In the genomic region with DNA sequence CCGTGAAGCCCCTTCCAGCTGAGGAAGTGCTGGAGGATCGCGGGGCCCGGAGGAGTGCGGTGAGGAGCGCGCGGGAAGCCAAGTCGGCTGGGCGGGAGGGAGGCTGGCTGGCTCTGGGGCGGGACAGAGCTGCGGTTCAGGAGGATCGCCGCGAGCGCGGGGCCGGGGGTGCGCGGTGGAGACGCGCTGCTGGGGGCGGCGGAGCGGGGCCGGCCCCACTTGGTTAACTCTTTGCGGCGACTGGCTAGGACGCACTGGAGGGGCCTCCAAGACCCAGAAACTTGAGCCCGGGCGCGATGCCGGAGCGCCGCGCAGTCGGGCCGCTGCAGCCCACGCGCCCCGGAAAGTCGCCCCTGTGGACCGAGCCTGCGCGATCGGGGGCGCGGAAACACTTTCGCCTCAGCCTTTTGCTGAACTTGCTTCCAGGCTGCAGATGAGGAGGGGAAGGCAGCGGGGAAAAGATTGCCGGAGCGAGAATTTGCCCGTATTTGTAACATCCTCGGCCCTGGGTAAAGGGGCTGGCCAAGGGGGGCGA, we compare ENCODE assay signal across 8 cellular contexts. TPM values are rescaled to one million over a fixed set of nuclear protein-coding genes. Genes with fewer than 3 reads are reported as not detected.
A peak's percentile ranks its signal among the peaks of the same experiment; 100 is the strongest.
DNase-seq lines count a peak whose midpoint lies in the region; ATAC-seq and TF ChIP-seq lines count a peak whose summit lies in the region.

No MANE protein-coding gene starts in this region.

- H3K4me3 Mint-ChIP-seq in natural killer cell, result peak overlapping the region; percentile 94

- peak; percentile 28 for TF ChIP-seq POLR2A in GM15510 (IDR thresholded peaks at IDR 0.05; ENCODE audit: borderline replicate concordance, extremely low read depth, insufficient read length)

- CTCF ChIA-PET in A673 (lab: Charles Lee), result no interaction called here

- H3K9me3 ChIP-seq in A673 (ENCODE audit: low read depth, low read length, poor library complexity, severe bottlenecking), result no peaks in the 10 kb centered on the region

- H3K27ac Mint-ChIP-seq in natural killer cell, result peak overlapping the region; percentile 69 to 77

- BruUV-seq in A673 (replicated peaks; lab: Mats Ljungman, UMichigan), result no TSS peak

- peaks cover 0 to 3% of the 10 kb centered on the region in 2 donors for H3K27me3 Mint-ChIP-seq in natural killer cell (ENCODE audit: low read depth in 2 of 2)

- no peaks in the 10 kb centered on the region for H3K36me3 Mint-ChIP-seq in natural killer cell

- H3K27ac ChIP-seq in A673 (ENCODE audit: low read depth, low read length, poor library complexity, severe bottlenecking), result peak overlapping the region; percentile 50

- TF ChIP-seq CTCF in A673 (conservative IDR thresholded peaks at IDR 0.05; ENCODE audit: low read depth, low read length) (no peak), WI38 (IDR thresholded peaks at IDR 0.05; ENCODE audit: low read depth, low read length) (no peak), fibroblast of the aortic adventitia (IDR thresholded peaks at IDR 0.05; ENCODE audit: insufficient read depth, low read length) (no peak), natural killer cell (IDR thresholded peaks at IDR 0.05) (no peak)

- no peaks in the 10 kb centered on the region for H3K27me3 ChIP-seq in A673 (replicated peaks; ENCODE audit: insufficient read depth, low read depth, low read length, poor library complexity)

- ATAC-seq in HG03064 (IDR thresholded peaks at IDR 0.05; ENCODE audit: low read depth, unreplicated experiment) (peak; percentile 24), natural killer cell (peak; percentile 47 to 58 (median 50))

- H3K9me3 Mint-ChIP-seq in natural killer cell, result no peaks in the 10 kb centered on the region

- H3K4me3 ChIP-seq in A673 (ENCODE audit: low read depth, low read length, poor library complexity, severe bottlenecking) (peak overlapping the region; percentile 66), WI38 (ENCODE audit: low read depth, low read length) (peak overlapping the region; percentile 91), fibroblast of the aortic adventitia (ENCODE audit: low read depth, low read length) (peak overlapping the region; percentile 95)

- no peaks in the 10 kb centered on the region for H3K36me3 ChIP-seq in A673 (ENCODE audit: insufficient read depth, low read length, poor library complexity, severe bottlenecking)

- DNase-seq in A673 (ENCODE audit: low spot score) (peak; percentile 56), fibroblast of the aortic adventitia (ENCODE audit: low read depth) (peak; percentile 22), natural killer cell (peak; percentile 27), DMS79 treated with DMSO at 0.1 percent for 48 hours (lab: John Stamatoyannopoulos, UW) (no peak), NCI-H128 (lab: John Stamatoyannopoulos, UW; ENCODE audit: unreplicated experiment) (no peak)

- H3K4me1 Mint-ChIP-seq in natural killer cell, result peaks cover 19 to 30% of the 10 kb centered on the region in 2 donors

- H3K4me1 ChIP-seq in A673 (ENCODE audit: insufficient read depth, low read length, poor library complexity, severe bottlenecking), result no peaks in the 10 kb centered on the region

- intact Hi-C loops in A673 (cut with micrococcal nuclease; ENCODE audit: unreplicated experiment) (no loop called here), natural killer cell (cut with micrococcal nuclease) (no loop called here)

- POLR2A ChIA-PET in A673 (lab: Charles Lee; ENCODE audit: low non-redundant PET), result no interaction called here

RNA-seq across cellular contexts. Expression of a gene that starts 0.6 kb away (rescaled TPM):
- total RNA-seq in A673 (2021) (7.3 and 8.5 TPM in 2 replicates), fibroblast of the aortic adventitia (ENCODE audit: low replicate concordance) (412 and 741 TPM in 2 replicates), natural killer cell (10 to 100 TPM; 13.6 to 28.7 (median 16.4) TPM)

Comparison
In these comparisons a context has a peak if more than half of its experiments do, and no peak if none do; other contexts are left out.
1. DNase-seq: peak in A673 (single experiment), fibroblast of the aortic adventitia (single experiment) and natural killer cell (single experiment); none in DMS79 treated with DMSO at 0.1 percent for 48 hours (single experiment) and NCI-H128 (single experiment).
2. RNA of a gene that starts 0.6 kb away (total RNA-seq): 412 to 741 TPM in fibroblast of the aortic adventitia; 13.6 to 28.7 TPM in natural killer cell and 7.3 to 8.5 TPM in A673; every median in the first group is over 10 times any median in the second.
3. Peak in every context shown above with its lines, with median percentiles within 50 percentile points of each other: H3K4me3 ChIP-seq.